ENCODE assay signal across 1 cellular context in the genomic region with DNA sequence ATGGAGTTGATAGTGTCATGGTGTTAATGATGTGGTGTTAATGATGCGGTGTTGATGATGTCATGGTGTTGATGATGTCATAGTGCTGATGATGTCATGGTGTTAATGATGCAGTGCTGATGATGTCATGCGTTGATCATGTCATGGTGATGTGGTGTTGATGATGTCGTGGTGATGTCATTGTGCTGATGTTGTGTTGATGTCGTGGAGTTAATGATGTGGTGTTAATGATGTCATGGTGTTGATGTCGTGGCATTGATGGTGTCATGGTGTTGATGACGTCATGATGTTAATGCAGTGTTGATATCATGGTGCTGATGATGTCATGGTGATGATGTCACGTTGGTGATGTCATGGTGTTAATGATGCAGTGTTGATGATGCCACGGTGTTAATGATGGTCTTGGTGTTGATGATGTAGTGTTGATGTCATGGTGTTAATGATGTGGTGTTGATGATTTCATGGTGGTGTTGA.
TF ChIP-seq lines count a peak whose summit lies in the region.

No MANE protein-coding gene starts in this region.

TF ChIP-seq in IMR-90, 13 proteins besides CTCF, POLR2A, EP300 and RAD21:
- TF ChIP-seq MAFK (IDR thresholded peaks at IDR 0.05; ENCODE audit: low read depth, low read length) (no peak), CHD1 (IDR thresholded peaks at IDR 0.05; ENCODE audit: low read depth, low read length) (no peak), RCOR1 (IDR thresholded peaks at IDR 0.05; ENCODE audit: insufficient replicate concordance, low read length) (no peak), CEBPB (IDR thresholded peaks at IDR 0.05; ENCODE audit: low read depth, low read length) (peak; percentile 3; the same call in 1 of the 2 replicates)
